Comparison of ENCODE assay signal across 1 cellular context in the genomic region with DNA sequence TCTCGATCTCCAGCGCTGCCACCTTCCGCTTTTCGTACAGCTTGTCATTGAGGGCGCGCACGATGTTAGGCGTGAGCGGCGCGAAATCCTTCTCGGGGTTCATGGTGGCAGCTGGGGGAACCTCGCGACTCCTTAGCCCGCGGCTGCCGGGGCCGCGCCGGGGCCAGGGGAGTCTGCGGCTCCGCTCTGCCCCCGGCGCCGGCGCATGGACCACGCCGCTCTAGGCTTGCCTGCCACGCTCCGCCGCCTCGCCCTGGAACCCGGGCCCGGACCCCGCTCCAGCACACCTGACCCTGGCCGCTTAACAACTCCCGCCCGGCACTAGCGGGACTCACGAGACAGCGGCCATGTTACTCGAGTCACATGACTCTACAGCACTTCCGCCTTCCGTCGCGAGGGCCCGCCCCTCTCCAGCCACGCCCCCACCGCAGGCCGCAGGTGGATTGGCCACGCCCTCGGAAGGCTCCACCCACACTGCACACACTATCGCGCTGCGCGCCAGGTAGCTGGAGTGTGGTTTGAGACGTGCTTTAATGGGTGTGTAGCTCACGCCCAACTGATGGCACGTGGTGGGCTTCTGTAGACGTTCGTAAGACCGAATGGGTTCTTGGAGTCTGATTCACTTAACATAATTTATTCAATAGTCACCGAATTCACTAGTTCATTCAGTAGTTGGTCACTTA.
TF ChIP-seq lines count a peak whose summit lies in the region.

Gene VAC14 (minus strand): TSS at position 361 of the 683 bp plus-strand sequence. CDS start 258 bp downstream, at position 103.

TF ChIP-seq in HepG2, 621 proteins besides CTCF, POLR2A, EP300 and RAD21 (continued from another document and continues in another):
- TF ChIP-seq, protein P1, sequence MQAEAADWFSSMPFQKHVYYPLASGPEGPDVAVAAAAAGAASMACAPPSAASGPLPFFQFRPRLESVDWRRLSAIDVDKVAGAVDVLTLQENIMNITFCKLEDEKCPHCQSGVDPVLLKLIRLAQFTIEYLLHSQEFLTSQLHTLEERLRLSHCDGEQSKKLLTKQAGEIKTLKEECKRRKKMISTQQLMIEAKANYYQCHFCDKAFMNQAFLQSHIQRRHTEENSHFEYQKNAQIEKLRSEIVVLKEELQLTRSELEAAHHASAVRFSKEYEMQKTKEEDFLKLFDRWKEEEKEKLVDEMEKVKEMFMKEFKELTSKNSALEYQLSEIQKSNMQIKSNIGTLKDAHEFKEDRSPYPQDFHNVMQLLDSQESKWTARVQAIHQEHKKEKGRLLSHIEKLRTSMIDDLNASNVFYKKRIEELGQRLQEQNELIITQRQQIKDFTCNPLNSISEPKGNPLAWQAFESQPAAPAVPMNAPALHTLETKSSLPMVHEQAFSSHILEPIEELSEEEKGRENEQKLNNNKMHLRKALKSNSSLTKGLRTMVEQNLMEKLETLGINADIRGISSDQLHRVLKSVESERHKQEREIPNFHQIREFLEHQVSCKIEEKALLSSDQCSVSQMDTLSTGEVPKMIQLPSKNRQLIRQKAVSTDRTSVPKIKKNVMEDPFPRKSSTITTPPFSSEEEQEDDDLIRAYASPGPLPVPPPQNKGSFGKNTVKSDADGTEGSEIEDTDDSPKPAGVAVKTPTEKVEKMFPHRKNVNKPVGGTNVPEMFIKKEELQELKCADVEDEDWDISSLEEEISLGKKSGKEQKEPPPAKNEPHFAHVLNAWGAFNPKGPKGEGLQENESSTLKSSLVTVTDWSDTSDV (CRISPR knock-in tag; IDR thresholded peaks at IDR 0.05), result no peak
- TF ChIP-seq GTF3A (CRISPR knock-in tag; conservative IDR thresholded peaks at IDR 0.05) (no peak), SUZ12 (IDR thresholded peaks at IDR 0.05; ENCODE audit: low read depth, low read length) (no peak), TCF7L2 (IDR thresholded peaks at IDR 0.05; ENCODE audit: low read depth, low read length) (no peak), SP5 (CRISPR knock-in tag; IDR thresholded peaks at IDR 0.05; ENCODE audit: borderline replicate concordance, low read depth) (peak; percentile 88), UBTF (CRISPR knock-in tag; IDR thresholded peaks at IDR 0.05) (peak; percentile 84), MIXL1 (CRISPR knock-in tag; IDR thresholded peaks at IDR 0.05) (peak; percentile 56), ARID2 (CRISPR knock-in tag; IDR thresholded peaks at IDR 0.05; ENCODE audit: borderline replicate concordance) (no peak), FOXA1 (IDR thresholded peaks at IDR 0.05) (no peak), FOXA1 (CRISPR knock-in tag; IDR thresholded peaks at IDR 0.05) (no peak), SRSF4 (IDR thresholded peaks at IDR 0.05; ENCODE audit: low read depth, low read length, poor library complexity, severe bottlenecking) (no peak), ZNF331 (CRISPR knock-in tag; IDR thresholded peaks at IDR 0.05) (peak; percentile 62), ZNF569 (CRISPR knock-in tag; IDR thresholded peaks at IDR 0.05; ENCODE audit: borderline replicate concordance) (no peak), FOXA3 (CRISPR knock-in tag; IDR thresholded peaks at IDR 0.05) (peak; percentile 73), IRF2 (CRISPR knock-in tag; IDR thresholded peaks at IDR 0.05) (peak; percentile 95), ZNF543 (CRISPR knock-in tag; IDR thresholded peaks at IDR 0.05) (no peak), ZFYVE20 (CRISPR knock-in tag; IDR thresholded peaks at IDR 0.05; ENCODE audit: borderline replicate concordance, low read depth) (no peak), ADNP (CRISPR knock-in tag; IDR thresholded peaks at IDR 0.05) (no peak), PAWR (CRISPR knock-in tag; IDR thresholded peaks at IDR 0.05; ENCODE audit: borderline replicate concordance) (no peak), ZNF749 (CRISPR knock-in tag; IDR thresholded peaks at IDR 0.05; ENCODE audit: borderline replicate concordance) (no peak; the same call in 1 of the 2 replicates), CAMTA2 (CRISPR knock-in tag; IDR thresholded peaks at IDR 0.05; ENCODE audit: borderline replicate concordance) (0 out of 2 replicates have a peak, but pooled peaks have one; percentile 84), SALL1 (CRISPR knock-in tag; IDR thresholded peaks at IDR 0.05) (peak; percentile 85; the same call in 1 of the 2 replicates), HNRNPL (IDR thresholded peaks at IDR 0.05; ENCODE audit: low read depth, low read length) (no peak), ATF6 (CRISPR knock-in tag; conservative IDR thresholded peaks at IDR 0.05) (no peak), NFIC (IDR thresholded peaks at IDR 0.05; ENCODE audit: low read length) (no peak), MAFF (IDR thresholded peaks at IDR 0.05; ENCODE audit: low read depth, low read length) (no peak), RBM22 (optimal IDR thresholded peaks at IDR 0.05; ENCODE audit: low read length) (no peak), ZNF572 (CRISPR knock-in tag; IDR thresholded peaks at IDR 0.05) (no peak), ZSCAN31 (CRISPR knock-in tag; IDR thresholded peaks at IDR 0.05; ENCODE audit: low read depth) (peak; percentile 83), NR2C2 (CRISPR knock-in tag; IDR thresholded peaks at IDR 0.05; ENCODE audit: borderline replicate concordance) (peak; percentile 48; the same call in 1 of the 2 replicates), GATAD2A (CRISPR knock-in tag; IDR thresholded peaks at IDR 0.05) (peak; percentile 77), HMGA1 (CRISPR knock-in tag; conservative IDR thresholded peaks at IDR 0.05) (no peak), HMG20A (CRISPR knock-in tag; IDR thresholded peaks at IDR 0.05; ENCODE audit: borderline replicate concordance) (no peak; the same call in 1 of the 2 replicates), HMGXB3 (CRISPR knock-in tag; IDR thresholded peaks at IDR 0.05; ENCODE audit: borderline replicate concordance) (peak; percentile 77)
- TF ChIP-seq, protein P2, sequence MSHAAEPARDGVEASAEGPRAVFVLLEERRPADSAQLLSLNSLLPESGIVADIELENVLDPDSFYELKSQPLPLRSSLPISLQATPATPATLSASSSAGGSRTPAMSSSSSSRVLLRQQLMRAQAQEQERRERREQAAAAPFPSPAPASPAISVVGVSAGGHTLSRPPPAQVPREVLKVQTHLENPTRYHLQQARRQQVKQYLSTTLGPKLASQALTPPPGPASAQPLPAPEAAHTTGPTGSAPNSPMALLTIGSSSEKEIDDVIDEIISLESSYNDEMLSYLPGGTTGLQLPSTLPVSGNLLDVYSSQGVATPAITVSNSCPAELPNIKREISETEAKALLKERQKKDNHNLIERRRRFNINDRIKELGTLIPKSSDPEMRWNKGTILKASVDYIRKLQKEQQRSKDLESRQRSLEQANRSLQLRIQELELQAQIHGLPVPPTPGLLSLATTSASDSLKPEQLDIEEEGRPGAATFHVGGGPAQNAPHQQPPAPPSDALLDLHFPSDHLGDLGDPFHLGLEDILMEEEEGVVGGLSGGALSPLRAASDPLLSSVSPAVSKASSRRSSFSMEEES (CRISPR knock-in tag; IDR thresholded peaks at IDR 0.05), result peak; percentile 97
- TF ChIP-seq, protein P3, sequence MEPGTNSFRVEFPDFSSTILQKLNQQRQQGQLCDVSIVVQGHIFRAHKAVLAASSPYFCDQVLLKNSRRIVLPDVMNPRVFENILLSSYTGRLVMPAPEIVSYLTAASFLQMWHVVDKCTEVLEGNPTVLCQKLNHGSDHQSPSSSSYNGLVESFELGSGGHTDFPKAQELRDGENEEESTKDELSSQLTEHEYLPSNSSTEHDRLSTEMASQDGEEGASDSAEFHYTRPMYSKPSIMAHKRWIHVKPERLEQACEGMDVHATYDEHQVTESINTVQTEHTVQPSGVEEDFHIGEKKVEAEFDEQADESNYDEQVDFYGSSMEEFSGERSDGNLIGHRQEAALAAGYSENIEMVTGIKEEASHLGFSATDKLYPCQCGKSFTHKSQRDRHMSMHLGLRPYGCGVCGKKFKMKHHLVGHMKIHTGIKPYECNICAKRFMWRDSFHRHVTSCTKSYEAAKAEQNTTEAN (CRISPR knock-in tag; conservative IDR thresholded peaks at IDR 0.05), result 0 out of 2 replicates have a peak, but pooled peaks have one; percentile 31
- TF ChIP-seq, protein P4, sequence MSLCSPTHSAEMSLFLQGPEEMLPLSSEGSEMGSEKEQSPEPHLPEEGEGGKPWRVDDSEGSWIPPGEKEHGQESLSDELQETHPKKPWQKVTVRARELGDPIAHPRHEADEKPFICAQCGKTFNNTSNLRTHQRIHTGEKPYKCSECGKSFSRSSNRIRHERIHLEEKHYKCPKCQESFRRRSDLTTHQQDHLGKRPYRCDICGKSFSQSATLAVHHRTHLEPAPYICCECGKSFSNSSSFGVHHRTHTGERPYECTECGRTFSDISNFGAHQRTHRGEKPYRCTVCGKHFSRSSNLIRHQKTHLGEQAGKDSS (CRISPR knock-in tag; IDR thresholded peaks at IDR 0.05; ENCODE audit: borderline replicate concordance, low read depth), result peak; percentile 32; the same call in 1 of the 2 replicates
- TF ChIP-seq, protein P5, sequence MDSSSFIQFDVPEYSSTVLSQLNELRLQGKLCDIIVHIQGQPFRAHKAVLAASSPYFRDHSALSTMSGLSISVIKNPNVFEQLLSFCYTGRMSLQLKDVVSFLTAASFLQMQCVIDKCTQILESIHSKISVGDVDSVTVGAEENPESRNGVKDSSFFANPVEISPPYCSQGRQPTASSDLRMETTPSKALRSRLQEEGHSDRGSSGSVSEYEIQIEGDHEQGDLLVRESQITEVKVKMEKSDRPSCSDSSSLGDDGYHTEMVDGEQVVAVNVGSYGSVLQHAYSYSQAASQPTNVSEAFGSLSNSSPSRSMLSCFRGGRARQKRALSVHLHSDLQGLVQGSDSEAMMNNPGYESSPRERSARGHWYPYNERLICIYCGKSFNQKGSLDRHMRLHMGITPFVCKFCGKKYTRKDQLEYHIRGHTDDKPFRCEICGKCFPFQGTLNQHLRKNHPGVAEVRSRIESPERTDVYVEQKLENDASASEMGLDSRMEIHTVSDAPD (CRISPR knock-in tag; IDR thresholded peaks at IDR 0.05), result no peak
- TF ChIP-seq, protein P6, sequence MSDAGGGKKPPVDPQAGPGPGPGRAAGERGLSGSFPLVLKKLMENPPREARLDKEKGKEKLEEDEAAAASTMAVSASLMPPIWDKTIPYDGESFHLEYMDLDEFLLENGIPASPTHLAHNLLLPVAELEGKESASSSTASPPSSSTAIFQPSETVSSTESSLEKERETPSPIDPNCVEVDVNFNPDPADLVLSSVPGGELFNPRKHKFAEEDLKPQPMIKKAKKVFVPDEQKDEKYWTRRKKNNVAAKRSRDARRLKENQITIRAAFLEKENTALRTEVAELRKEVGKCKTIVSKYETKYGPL (CRISPR knock-in tag; IDR thresholded peaks at IDR 0.05), result no peak; the same call in 1 of the 2 replicates
- TF ChIP-seq, protein P7, sequence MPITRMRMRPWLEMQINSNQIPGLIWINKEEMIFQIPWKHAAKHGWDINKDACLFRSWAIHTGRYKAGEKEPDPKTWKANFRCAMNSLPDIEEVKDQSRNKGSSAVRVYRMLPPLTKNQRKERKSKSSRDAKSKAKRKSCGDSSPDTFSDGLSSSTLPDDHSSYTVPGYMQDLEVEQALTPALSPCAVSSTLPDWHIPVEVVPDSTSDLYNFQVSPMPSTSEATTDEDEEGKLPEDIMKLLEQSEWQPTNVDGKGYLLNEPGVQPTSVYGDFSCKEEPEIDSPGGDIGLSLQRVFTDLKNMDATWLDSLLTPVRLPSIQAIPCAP (CRISPR knock-in tag; IDR thresholded peaks at IDR 0.05; ENCODE audit: low read depth), result no peak
